In genomic region chr5:43312076-43312620, GRCh38 we compare ENCODE assay signal across 8 cellular contexts. TPM values are rescaled to one million over a fixed set of nuclear protein-coding genes. Genes with fewer than 3 reads are reported as not detected.
A peak's percentile ranks its signal among the peaks of the same experiment; 100 is the strongest.
DNase-seq lines count a peak whose midpoint lies in the region; ATAC-seq and TF ChIP-seq lines count a peak whose summit lies in the region.

No MANE protein-coding gene starts in this region.

- no peak overlapping the region for H2BK5ac ChIP-seq in neuronal stem cell (ENCODE audit: low read length)

- H2AFZ ChIP-seq in neuronal stem cell (ENCODE audit: low read length): no peak overlapping the region

- H3K27ac ChIP-seq in CD8-positive, alpha-beta T cell (ENCODE audit: low read depth, low read length): peak overlapping the region; percentile 84
- H3K27ac ChIP-seq in effector memory CD4-positive, alpha-beta T cell (ENCODE audit: insufficient read depth, low read length, poor library complexity, severe bottlenecking): peak overlapping the region; percentile 98
- H3K27ac ChIP-seq in neuronal stem cell (replicated peaks; ENCODE audit: low read length): no peak overlapping the region

- H2AK5ac ChIP-seq in neuronal stem cell (ENCODE audit: low read depth, low read length): no peak overlapping the region

- H4K91ac ChIP-seq in neuronal stem cell (ENCODE audit: low read depth, low read length, poor library complexity): no peak overlapping the region

- peaks cover 40% of the 10 kb centered on the region for H3K4me1 Mint-ChIP-seq in CD8-positive, alpha-beta T cell (ENCODE audit: low read depth)

- no peaks in the 10 kb centered on the region for H3K79me1 ChIP-seq in neuronal stem cell (ENCODE audit: low read depth, low read length)

- DNase-seq in CD8-positive, alpha-beta T cell: no peak
- peak; percentile 34 for DNase-seq in NCI-H146 treated with DMSO at 0.1 percent for 48 hours (lab: John Stamatoyannopoulos, UW; ENCODE audit: unreplicated experiment)
- no peak for DNase-seq in effector memory CD4-positive, alpha-beta T cell
- DNase-seq in neuronal stem cell (ENCODE audit: low spot score): no peak
- no peak for DNase-seq in islet precursor cell
- no peak for DNase-seq in HCEC 1CT

- H2BK12ac ChIP-seq in neuronal stem cell (ENCODE audit: low read length): no peak overlapping the region

- peak overlapping the region; percentile 85 for H3K9ac ChIP-seq in neuronal stem cell (ENCODE audit: low read depth, low read length, poor library complexity)

- H3K27me3 Mint-ChIP-seq in CD8-positive, alpha-beta T cell (ENCODE audit: low read depth): no peaks in the 10 kb centered on the region

- peak overlapping the region; percentile 95 for H3K4me3 Mint-ChIP-seq in CD8-positive, alpha-beta T cell

- no peaks in the 10 kb centered on the region for H3K27me3 ChIP-seq in CD8-positive, alpha-beta T cell (ENCODE audit: insufficient read depth, low read length)
- H3K27me3 ChIP-seq in effector memory CD4-positive, alpha-beta T cell (replicated peaks; ENCODE audit: control insufficient read depth, insufficient read depth, low read length, poor library complexity, severe bottlenecking): no peaks in the 10 kb centered on the region
- no peaks in the 10 kb centered on the region for H3K27me3 ChIP-seq in neuronal stem cell (ENCODE audit: control insufficient read depth in 3 of 3, insufficient read depth in 3 of 3, low read depth in 1 of 3, low read length in 3 of 3)

- POLR2A ChIA-PET in CD8-positive, alpha-beta T cell (lab: Charles Lee): interaction anchor here (1.2 to 3.6 kb wide), 8 partner anchors 172 to 1447 kb away, joined by 4 to 84 read pairs (median 12); partner anchors contain the start of genes ANXA2R, TMEM267 and ZNF131

- H3K23ac ChIP-seq in neuronal stem cell (ENCODE audit: low read depth, low read length, poor library complexity): no peak overlapping the region

- H3K27ac Mint-ChIP-seq in CD8-positive, alpha-beta T cell: peak overlapping the region; percentile 94

- CTCF ChIA-PET in CD8-positive, alpha-beta T cell (lab: Charles Lee): interaction anchor here (0.7 to 2.8 kb wide), 7 partner anchors 17 to 206 kb away, joined by 3 to 14 read pairs (median 3); partner anchors contain the start of genes TMEM267 and ZNF131

- H3K14ac ChIP-seq in neuronal stem cell (ENCODE audit: low read length): no peak overlapping the region

- no peaks in the 10 kb centered on the region for H3K9me3 Mint-ChIP-seq in CD8-positive, alpha-beta T cell

- H3K36me3 Mint-ChIP-seq in CD8-positive, alpha-beta T cell: peaks cover 6% of the 10 kb centered on the region

- intact Hi-C loops in CD8-positive, alpha-beta T cell (cut with DNase I, micrococcal nuclease): loop anchor here (2.0 to 10.0 kb wide), 12 partner anchors 75 to 1497 kb away; partner anchors contain the start of genes MRPS30 (in 2 of the 2), C5orf34 (in 1 of the 2), FBXO4 (in 1 of the 2) and NIM1K (in 1 of the 2)

- no peak for TF ChIP-seq CTCF in CD8-positive, alpha-beta T cell (IDR thresholded peaks at IDR 0.05)

- peak overlapping the region; percentile 47 for H3K4me2 ChIP-seq in neuronal stem cell (ENCODE audit: insufficient read depth, low read length, poor library complexity, severe bottlenecking)

- H3K18ac ChIP-seq in neuronal stem cell (ENCODE audit: low read length): no peak overlapping the region

- ATAC-seq in CD8-positive, alpha-beta T cell: no peak
- ATAC-seq in HG02642 (IDR thresholded peaks at IDR 0.05; ENCODE audit: poor library complexity, unreplicated experiment): no peak
- ATAC-seq in HG03039 (IDR thresholded peaks at IDR 0.05; ENCODE audit: unreplicated experiment): no peak

- H3K4me1 ChIP-seq in CD8-positive, alpha-beta T cell (ENCODE audit: insufficient read depth, low read length): peaks cover 16% of the 10 kb centered on the region
- peaks cover 10% of the 10 kb centered on the region for H3K4me1 ChIP-seq in effector memory CD4-positive, alpha-beta T cell (ENCODE audit: control insufficient read depth, insufficient read depth, low read length, poor library complexity, severe bottlenecking)
- peaks cover 8 to 23% of the 10 kb centered on the region in 2 donors for H3K4me1 ChIP-seq in neuronal stem cell (ENCODE audit: control insufficient read depth in 2 of 2, insufficient read depth in 1 of 2, low read depth in 1 of 2, low read length in 2 of 2)

- H3K9me3 ChIP-seq in CD8-positive, alpha-beta T cell (ENCODE audit: low read length): no peaks in the 10 kb centered on the region
- no peaks in the 10 kb centered on the region for H3K9me3 ChIP-seq in effector memory CD4-positive, alpha-beta T cell (ENCODE audit: control insufficient read depth, low read length)
- H3K9me3 ChIP-seq in neuronal stem cell (replicated peaks in 1 of 2; ENCODE audit: control insufficient read depth in 2 of 2, insufficient read depth in 1 of 2, low read depth in 1 of 2, low read length in 2 of 2): no peaks in the 10 kb centered on the region

- no peak overlapping the region for H3K4ac ChIP-seq in neuronal stem cell (ENCODE audit: low read length)

- no peak overlapping the region for H4K8ac ChIP-seq in neuronal stem cell (ENCODE audit: low read depth, low read length)

- no peaks in the 10 kb centered on the region for H3K36me3 ChIP-seq in CD8-positive, alpha-beta T cell (ENCODE audit: insufficient read depth, low read length)
- no peaks in the 10 kb centered on the region for H3K36me3 ChIP-seq in effector memory CD4-positive, alpha-beta T cell (ENCODE audit: control insufficient read depth, insufficient read depth, low read length)
- H3K36me3 ChIP-seq in neuronal stem cell (replicated peaks in 1 of 2; ENCODE audit: control insufficient read depth in 2 of 2, insufficient read depth in 2 of 2, low read length in 2 of 2): peaks cover 7 to 53% of the 10 kb centered on the region in 2 donors

- H2BK15ac ChIP-seq in neuronal stem cell (ENCODE audit: low read length): no peak overlapping the region

- H3K4me3 ChIP-seq in CD8-positive, alpha-beta T cell (ENCODE audit: low read depth, low read length): peak overlapping the region; percentile 69
- peak overlapping the region; percentile 93 for H3K4me3 ChIP-seq in effector memory CD4-positive, alpha-beta T cell (ENCODE audit: insufficient read depth, low read depth, low read length, poor library complexity, severe bottlenecking)
- H3K4me3 ChIP-seq in neuronal stem cell (ENCODE audit: low read length in 2 of 2): peak overlapping the region; percentile 66 to 95

- WGBS in neuronal stem cell (ENCODE audit: extremely low coverage in 2 of 2, insufficient read length in 2 of 2, insufficient replicate concordance in 1 of 2), 2 donors: no CpG with 5 or more reads among the region's 5 CpGs

- no peak overlapping the region for H2BK120ac ChIP-seq in neuronal stem cell (ENCODE audit: low read depth, low read length)

RNA-seq across cellular contexts. Expression of gene HMGCS1, which starts 1.1 kb away (rescaled TPM):
- total RNA-seq in CD8-positive, alpha-beta T cell: 10 to 100 TPM; 74.1 to 74.7 TPM
- polyA plus RNA-seq in neuronal stem cell (2013, experiment 1 of 2): 390 TPM
- 388 TPM for polyA plus RNA-seq in neuronal stem cell (2013, experiment 2 of 2)
